Comparison of ENCODE assay signal across 1 cellular context in genomic region chr5:111754190-111754589, GRCh38.
TF ChIP-seq lines count a peak whose summit lies in the region.

No MANE protein-coding gene starts in this region.

TF ChIP-seq in HepG2, 621 proteins besides CTCF, POLR2A, EP300 and RAD21 (continued from another document):
- 0 out of 2 replicates have a peak, but pooled peaks have one; percentile 27 for TF ChIP-seq ARID5B (CRISPR knock-in tag; IDR thresholded peaks at IDR 0.05)
- no peak for TF ChIP-seq SOX6 (IDR thresholded peaks at IDR 0.05)
- no peak for TF ChIP-seq SOX6 (CRISPR knock-in tag; IDR thresholded peaks at IDR 0.05)
- TF ChIP-seq HOXA9 (CRISPR knock-in tag; IDR thresholded peaks at IDR 0.05; ENCODE audit: borderline replicate concordance), result no peak
- TF ChIP-seq MEF2D (CRISPR knock-in tag; IDR thresholded peaks at IDR 0.05), result peak; percentile 59; the same call in 1 of the 2 replicates
- no peak for TF ChIP-seq ZBTB8A (CRISPR knock-in tag; IDR thresholded peaks at IDR 0.05; ENCODE audit: borderline replicate concordance, low read depth)
